ENCODE assay signal across 8 cellular contexts in genomic region chr1:65254320-65255087, GRCh38. TPM values are rescaled to one million over a fixed set of nuclear protein-coding genes. Genes with fewer than 3 reads are reported as not detected.
A peak's percentile ranks its signal among the peaks of the same experiment; 100 is the strongest.
DNase-seq lines count a peak whose midpoint lies in the region; TF ChIP-seq lines count a peak whose summit lies in the region.

No MANE protein-coding gene starts in this region.

- H3K9me2 ChIP-seq in SU-DHL-6 (replicated peaks; ENCODE audit: insufficient read depth, low read length), result no peaks in the 10 kb centered on the region

- no peaks in the 10 kb centered on the region for H4K20me1 ChIP-seq in SU-DHL-6 (ENCODE audit: low read depth, low read length)

- peak overlapping the region; percentile 94 for H3K4me2 ChIP-seq in SU-DHL-6 (ENCODE audit: low read depth, low read length, poor library complexity, severe bottlenecking)

- H3K27me3 ChIP-seq in SU-DHL-6 (ENCODE audit: low read length) (no peaks in the 10 kb centered on the region), left ventricle myocardium inferior (ENCODE audit: low read depth) (no peaks in the 10 kb centered on the region), prostate gland (replicated peaks; ENCODE audit: insufficient read depth) (no peaks in the 10 kb centered on the region), uterus (no peaks in the 10 kb centered on the region)

- intact Hi-C loops in left ventricle myocardium inferior (cut with micrococcal nuclease) (no loop called here), prostate gland (cut with DNase I) (no loop called here), uterus (cut with DNase I; ENCODE audit: low total_unique reads) (no loop called here)

- no peaks in the 10 kb centered on the region for H3K79me2 ChIP-seq in SU-DHL-6 (ENCODE audit: insufficient read depth, low read length)

- peak; percentile 89 for DNase-seq in GM12865 (ENCODE audit: low read depth)
- no peak for DNase-seq in HFF-Myc (ENCODE audit: extremely low read depth, low read depth)
- peak; percentile 38 for DNase-seq in MV-4-11 (lab: John Stamatoyannopoulos, UW)
- peak; percentile 69 for DNase-seq in activated naive CD8-positive, alpha-beta T cell treated with anti-CD3 and anti-CD28 coated beads, Interleukin-2, amount 50 U/mL, for 16 hours (ENCODE audit: low read depth, low spot score)
- DNase-seq in left ventricle myocardium inferior, result peak; percentile 81
- DNase-seq in prostate gland (ENCODE audit: low spot score), result peak; percentile 75
- DNase-seq in uterus, result peak; percentile 56 to 65

- peak overlapping the region; percentile 78 for H3K9ac ChIP-seq in SU-DHL-6 (ENCODE audit: low read length)

- H2AFZ ChIP-seq in SU-DHL-6 (ENCODE audit: low read depth, low read length, severe bottlenecking), result peak overlapping the region; percentile 100

- H3K27ac ChIP-seq in SU-DHL-6 (ENCODE audit: low read depth, low read length) (no peak overlapping the region), left ventricle myocardium inferior (replicated peaks) (peak overlapping the region; percentile 62), prostate gland (peak overlapping the region; percentile 40 to 69), uterus (peak overlapping the region in 1 of 2 donors; percentile 41)

- no peaks in the 10 kb centered on the region for H3F3A ChIP-seq in SU-DHL-6 (ENCODE audit: insufficient read depth)

- H3K4me3 ChIP-seq in GM12865 (ENCODE audit: low read depth, low read length) (peak overlapping the region; percentile 83), HFF-Myc (replicated peaks; ENCODE audit: low read depth, low read length) (peak overlapping the region; percentile 79), SU-DHL-6 (ENCODE audit: insufficient read depth, low read length, poor library complexity, severe bottlenecking) (peak overlapping the region; percentile 80), left ventricle myocardium inferior (peak overlapping the region; percentile 72), prostate gland (peak overlapping the region; percentile 59 to 75), uterus (peak overlapping the region; percentile 28 to 85)

- WGBS in prostate gland, result under 1% methylated on average over 58 of the region's 92 CpGs

- H3K4me1 ChIP-seq in left ventricle myocardium inferior, result peaks cover 30% of the 10 kb centered on the region
- no peaks in the 10 kb centered on the region for H3K4me1 ChIP-seq in prostate gland (replicated peaks)
- H3K4me1 ChIP-seq in uterus, result no peaks in the 10 kb centered on the region

- TF ChIP-seq POLR2A in prostate gland (IDR thresholded peaks at IDR 0.05), result peak; percentile 21
- peak in 1 of 2 donors; percentile 71 for TF ChIP-seq POLR2A in uterus (IDR thresholded peaks at IDR 0.05)

- H3K9me3 ChIP-seq in SU-DHL-6 (ENCODE audit: insufficient read depth, low read length) (no peaks in the 10 kb centered on the region), left ventricle myocardium inferior (replicated peaks) (no peaks in the 10 kb centered on the region), prostate gland (no peaks in the 10 kb centered on the region), uterus (no peaks in the 10 kb centered on the region)

- H3K36me3 ChIP-seq in SU-DHL-6 (ENCODE audit: low read length) (no peaks in the 10 kb centered on the region), left ventricle myocardium inferior (no peaks in the 10 kb centered on the region), prostate gland (no peaks in the 10 kb centered on the region), uterus (no peaks in the 10 kb centered on the region)

- TF ChIP-seq CTCF in GM12865 (IDR thresholded peaks at IDR 0.05; ENCODE audit: insufficient read depth, low read depth, low read length, missing control alignments) (no peak), HFF-Myc (IDR thresholded peaks at IDR 0.05; ENCODE audit: low read depth, low read length, missing control alignments) (no peak), SU-DHL-6 (IDR thresholded peaks at IDR 0.05; ENCODE audit: insufficient read depth, low read length, poor library complexity, severe bottlenecking) (no peak), left ventricle myocardium inferior (IDR thresholded peaks at IDR 0.05; ENCODE audit: borderline replicate concordance) (peak; percentile 46), prostate gland (IDR thresholded peaks at IDR 0.05) (peak in 1 of 4 experiments; percentile 24), uterus (IDR thresholded peaks at IDR 0.05) (peak in 2 of 4 experiments; percentile 15 to 19)

RNA-seq across cellular contexts. Expression of gene DNAJC6, which starts 54.8 kb away (rescaled TPM):
- 4.7 TPM for total RNA-seq in left ventricle myocardium inferior
- 1 to 10 TPM; 1.4 to 3.5 TPM for total RNA-seq in prostate gland
- 10 to 100 TPM in 1 of 4 donors, 1 to 10 TPM in 3; 3.1 to 11.3 (median 4.2) TPM for total RNA-seq in uterus
